24 cellular contexts compared by ENCODE assay signal in genomic region chr12:19244312-19244711, GRCh38.
DNase-seq lines count a peak whose midpoint lies in the region; ATAC-seq, FAIRE-seq and TF ChIP-seq lines count a peak whose summit lies in the region.
"Had no signal": no experiment of that assay in that cellular context is flagged by ENCODE, and none has a peak within 500 bp of the region (broad histone marks: within the 10 kb centered on the region; RNA-seq: fewer than 3 reads in every experiment).

No MANE protein-coding gene starts in this region.

- no peak for TF ChIP-seq CTCF in glutamatergic neuron (IDR thresholded peaks at IDR 0.05; ENCODE audit: partially characterized antibody, unreplicated experiment)

- H3K4me3 Mint-ChIP-seq in glutamatergic neuron (ENCODE audit: unreplicated experiment): no peak overlapping the region
- no peak overlapping the region for H3K4me3 Mint-ChIP-seq in activated CD8-positive, alpha-beta memory T cell treated with anti-CD3 and anti-CD28 coated beads, Interleukin-2, amount 10 ng/mL, durations not matched to agents 7 days and 5 days
- H3K4me3 Mint-ChIP-seq: activated naive CD4-positive, alpha-beta T cell treated with anti-CD3 and anti-CD28 coated beads, Interleukin-2, amount 10 ng/mL, durations not matched to agents 7 days and 5 days; activated T-cell treated with anti-CD3 and anti-CD28 coated beads, Interleukin-2, amount 50 U/mL, for 72 hours; stimulated activated naive CD8-positive, alpha-beta T cell treated with anti-CD3 and anti-CD28 coated beads, Interleukin-15, Interleukin-2, amounts not matched to agents 100 ng/mL and 50 ng/mL, for 24 hours; T-helper 1 cell treated with Interleukin-12 subunit alpha and Interleukin-12 subunit beta and Interleukin-4 antibody, amounts not matched to agents 30 μg/mL and 1 μg/mL, for 36 hours had no signal

- H3K36me3 ChIP-seq in small intestine (ENCODE audit: control insufficient read depth in 2 of 2, insufficient read depth in 2 of 2, low read length in 2 of 2): no peaks in the 10 kb centered on the region
- H3K36me3 ChIP-seq: BE2C, upper lobe of right lung had no signal

- H3K27me3 Mint-ChIP-seq in glutamatergic neuron (ENCODE audit: unreplicated experiment): peaks cover 7% of the 10 kb centered on the region
- no peaks in the 10 kb centered on the region for H3K27me3 Mint-ChIP-seq in activated CD8-positive, alpha-beta memory T cell treated with anti-CD3 and anti-CD28 coated beads, Interleukin-2, amount 10 ng/mL, durations not matched to agents 7 days and 5 days
- H3K27me3 Mint-ChIP-seq: stimulated activated naive CD8-positive, alpha-beta T cell treated with anti-CD3 and anti-CD28 coated beads, Interleukin-15, Interleukin-2, amounts not matched to agents 100 ng/mL and 50 ng/mL, for 24 hours had no signal

- H3K4me3 ChIP-seq in small intestine (ENCODE audit: low read depth in 1 of 2, low read length in 2 of 2): no peak overlapping the region
- H3K4me3 ChIP-seq: lung, upper lobe of right lung had no signal

- H3K9me3 Mint-ChIP-seq in glutamatergic neuron (ENCODE audit: unreplicated experiment): peaks cover 7% of the 10 kb centered on the region
- H3K9me3 Mint-ChIP-seq in activated CD8-positive, alpha-beta memory T cell treated with anti-CD3 and anti-CD28 coated beads, Interleukin-2, amount 10 ng/mL, durations not matched to agents 7 days and 5 days (ENCODE audit: low read depth): no peaks in the 10 kb centered on the region
- H3K9me3 Mint-ChIP-seq: activated naive CD4-positive, alpha-beta T cell treated with anti-CD3 and anti-CD28 coated beads, Interleukin-2, amount 10 ng/mL, durations not matched to agents 7 days and 5 days; activated T-cell treated with anti-CD3 and anti-CD28 coated beads, Interleukin-2, amount 50 U/mL, for 72 hours; stimulated activated naive CD8-positive, alpha-beta T cell treated with anti-CD3 and anti-CD28 coated beads, Interleukin-15, Interleukin-2, amounts not matched to agents 100 ng/mL and 50 ng/mL, for 24 hours; T-helper 1 cell treated with Interleukin-12 subunit alpha and Interleukin-12 subunit beta and Interleukin-4 antibody, amounts not matched to agents 30 μg/mL and 1 μg/mL, for 36 hours had no signal

- H3K9me3 ChIP-seq in small intestine (ENCODE audit: control insufficient read depth, low read depth): no peaks in the 10 kb centered on the region
- H3K9me3 ChIP-seq: upper lobe of right lung had no signal

- CTCF ChIA-PET in activated CD8-positive, alpha-beta memory T cell treated with anti-CD3 and anti-CD28 coated beads, Interleukin-2, amount 10 ng/mL, durations not matched to agents 7 days and 5 days (lab: Charles Lee): no interaction called here

- no peaks in the 10 kb centered on the region for H3K36me3 Mint-ChIP-seq in glutamatergic neuron (ENCODE audit: unreplicated experiment)
- H3K36me3 Mint-ChIP-seq in activated CD8-positive, alpha-beta memory T cell treated with anti-CD3 and anti-CD28 coated beads, Interleukin-2, amount 10 ng/mL, durations not matched to agents 7 days and 5 days: no peaks in the 10 kb centered on the region
- H3K36me3 Mint-ChIP-seq: activated naive CD4-positive, alpha-beta T cell treated with anti-CD3 and anti-CD28 coated beads, Interleukin-2, amount 10 ng/mL, durations not matched to agents 7 days and 5 days had no signal

- DNase-seq in NCI-H446 (lab: John Stamatoyannopoulos, UW): peak; percentile 30 to 61
- no peak for DNase-seq in NCI-H446 treated with DMSO at 0.1 percent for 48 hours (lab: John Stamatoyannopoulos, UW)
- DNase-seq in RPMI7951 (ENCODE audit: low read depth): peak; percentile 60
- DNase-seq in glutamatergic neuron: no peak
- DNase-seq in small intestine: peak; percentile 14
- DNase-seq in NK-92 (lab: John Stamatoyannopoulos, UW; ENCODE audit: unreplicated experiment): no peak
- DNase-seq in activated CD8-positive, alpha-beta memory T cell treated with anti-CD3 and anti-CD28 coated beads, Interleukin-2, amount 10 ng/mL, durations not matched to agents 7 days and 5 days: no peak
- DNase-seq: activated CD4-positive, alpha-beta T cell treated with anti-CD3 and anti-CD28 coated beads for 4 hours; activated naive CD4-positive, alpha-beta T cell treated with anti-CD3 and anti-CD28 coated beads, Interleukin-2, amount 10 ng/mL, durations not matched to agents 7 days and 5 days; activated T-cell treated with anti-CD3 and anti-CD28 coated beads, Interleukin-2, amount 50 U/mL, for 72 hours; BE2C; foreskin fibroblast; hippocampal formation; occipital lobe; retina; SHP77 treated with DMSO at 0.1 percent for 48 hours; stimulated activated CD4-positive, alpha-beta T cell treated with anti-CD3 and anti-CD28 coated beads, Interleukin-12 subunit alpha, Interleukin-12 subunit beta, amount 100 ng/mL, for 4 hours; upper lobe of right lung had no signal

- ATAC-seq in HG02798 (IDR thresholded peaks at IDR 0.05; ENCODE audit: poor library complexity, unreplicated experiment): no peak
- no peak for ATAC-seq in activated CD8-positive, alpha-beta memory T cell treated with anti-CD3 and anti-CD28 coated beads, Interleukin-2, amount 10 ng/mL, durations not matched to agents 7 days and 5 days
- ATAC-seq: activated T-cell treated with anti-CD3 and anti-CD28 coated beads, Interleukin-2, amount 50 U/mL, for 72 hours; upper lobe of right lung had no signal

- H3K4me1 Mint-ChIP-seq in glutamatergic neuron (ENCODE audit: low read depth, unreplicated experiment): peaks cover 19% of the 10 kb centered on the region
- H3K4me1 Mint-ChIP-seq in activated CD8-positive, alpha-beta memory T cell treated with anti-CD3 and anti-CD28 coated beads, Interleukin-2, amount 10 ng/mL, durations not matched to agents 7 days and 5 days: no peaks in the 10 kb centered on the region
- H3K4me1 Mint-ChIP-seq: activated naive CD4-positive, alpha-beta T cell treated with anti-CD3 and anti-CD28 coated beads, Interleukin-2, amount 10 ng/mL, durations not matched to agents 7 days and 5 days had no signal

- no peaks in the 10 kb centered on the region for H3K4me1 ChIP-seq in small intestine (ENCODE audit: control insufficient read depth in 2 of 2, insufficient read depth in 1 of 2, low read depth in 1 of 2, low read length in 1 of 2)

- no peak overlapping the region for H3K27ac ChIP-seq in small intestine (ENCODE audit: low read depth in 1 of 2, low read length in 1 of 2)
- H3K27ac ChIP-seq: HL-60, upper lobe of right lung had no signal

- H3K27me3 ChIP-seq in small intestine (ENCODE audit: control insufficient read depth in 2 of 2, insufficient read depth in 2 of 2, low read length in 2 of 2): no peaks in the 10 kb centered on the region
- H3K27me3 ChIP-seq: BE2C, upper lobe of right lung had no signal

- FAIRE-seq in small intestine (lab: Jason Lieb, UNC): no peak
- FAIRE-seq: islet of Langerhans had no signal

- peak overlapping the region; percentile 31 for H3K27ac Mint-ChIP-seq in glutamatergic neuron (ENCODE audit: unreplicated experiment)
- no peak overlapping the region for H3K27ac Mint-ChIP-seq in activated CD8-positive, alpha-beta memory T cell treated with anti-CD3 and anti-CD28 coated beads, Interleukin-2, amount 10 ng/mL, durations not matched to agents 7 days and 5 days
- H3K27ac Mint-ChIP-seq: activated naive CD4-positive, alpha-beta T cell treated with anti-CD3 and anti-CD28 coated beads, Interleukin-2, amount 10 ng/mL, durations not matched to agents 7 days and 5 days; activated T-cell treated with anti-CD3 and anti-CD28 coated beads, Interleukin-2, amount 50 U/mL, for 72 hours; stimulated activated naive CD8-positive, alpha-beta T cell treated with anti-CD3 and anti-CD28 coated beads, Interleukin-15, Interleukin-2, amounts not matched to agents 100 ng/mL and 50 ng/mL, for 24 hours; T-helper 1 cell treated with Interleukin-12 subunit alpha and Interleukin-12 subunit beta and Interleukin-4 antibody, amounts not matched to agents 30 μg/mL and 1 μg/mL, for 36 hours had no signal

Comparison
In these comparisons a context has a peak if more than half of its experiments do, and no peak if none do; other contexts are left out.
1. DNase-seq: peak in NCI-H446 (2 of 2), RPMI7951 (single experiment) and small intestine (single experiment); none in NCI-H446 treated with DMSO at 0.1 percent for 48 hours (single experiment), glutamatergic neuron (single experiment), NK-92 (single experiment) and activated CD8-positive, alpha-beta memory T cell treated with anti-CD3 and anti-CD28 coated beads, Interleukin-2, amount 10 ng/mL, durations not matched to agents 7 days and 5 days (single experiment).